Comparison of ENCODE assay signal across 1 cellular context in genomic region chr19:10093295-10094186, GRCh38.
TF ChIP-seq lines count a peak whose summit lies in the region.

No MANE protein-coding gene starts in this region.

TF ChIP-seq in GM12878, 131 proteins besides CTCF, POLR2A, EP300 and RAD21:
- TF ChIP-seq CBX5 (IDR thresholded peaks at IDR 0.05; ENCODE audit: low read depth) (no peak), CBFB (IDR thresholded peaks at IDR 0.05; ENCODE audit: low read depth) (no peak), HDAC6 (IDR thresholded peaks at IDR 0.05; ENCODE audit: unreplicated experiment) (no peak), FOXM1 (IDR thresholded peaks at IDR 0.05; ENCODE audit: low read depth, low read length) (no peak)
- TF ChIP-seq, protein P1, sequence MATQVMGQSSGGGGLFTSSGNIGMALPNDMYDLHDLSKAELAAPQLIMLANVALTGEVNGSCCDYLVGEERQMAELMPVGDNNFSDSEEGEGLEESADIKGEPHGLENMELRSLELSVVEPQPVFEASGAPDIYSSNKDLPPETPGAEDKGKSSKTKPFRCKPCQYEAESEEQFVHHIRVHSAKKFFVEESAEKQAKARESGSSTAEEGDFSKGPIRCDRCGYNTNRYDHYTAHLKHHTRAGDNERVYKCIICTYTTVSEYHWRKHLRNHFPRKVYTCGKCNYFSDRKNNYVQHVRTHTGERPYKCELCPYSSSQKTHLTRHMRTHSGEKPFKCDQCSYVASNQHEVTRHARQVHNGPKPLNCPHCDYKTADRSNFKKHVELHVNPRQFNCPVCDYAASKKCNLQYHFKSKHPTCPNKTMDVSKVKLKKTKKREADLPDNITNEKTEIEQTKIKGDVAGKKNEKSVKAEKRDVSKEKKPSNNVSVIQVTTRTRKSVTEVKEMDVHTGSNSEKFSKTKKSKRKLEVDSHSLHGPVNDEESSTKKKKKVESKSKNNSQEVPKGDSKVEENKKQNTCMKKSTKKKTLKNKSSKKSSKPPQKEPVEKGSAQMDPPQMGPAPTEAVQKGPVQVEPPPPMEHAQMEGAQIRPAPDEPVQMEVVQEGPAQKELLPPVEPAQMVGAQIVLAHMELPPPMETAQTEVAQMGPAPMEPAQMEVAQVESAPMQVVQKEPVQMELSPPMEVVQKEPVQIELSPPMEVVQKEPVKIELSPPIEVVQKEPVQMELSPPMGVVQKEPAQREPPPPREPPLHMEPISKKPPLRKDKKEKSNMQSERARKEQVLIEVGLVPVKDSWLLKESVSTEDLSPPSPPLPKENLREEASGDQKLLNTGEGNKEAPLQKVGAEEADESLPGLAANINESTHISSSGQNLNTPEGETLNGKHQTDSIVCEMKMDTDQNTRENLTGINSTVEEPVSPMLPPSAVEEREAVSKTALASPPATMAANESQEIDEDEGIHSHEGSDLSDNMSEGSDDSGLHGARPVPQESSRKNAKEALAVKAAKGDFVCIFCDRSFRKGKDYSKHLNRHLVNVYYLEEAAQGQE (IDR thresholded peaks at IDR 0.05; ENCODE audit: low read depth, low read length) = peak; percentile 74
TF ChIP-seq in GM12878: peak in this region for 1.
